9 cellular contexts compared by ENCODE assay signal in the genomic region with DNA sequence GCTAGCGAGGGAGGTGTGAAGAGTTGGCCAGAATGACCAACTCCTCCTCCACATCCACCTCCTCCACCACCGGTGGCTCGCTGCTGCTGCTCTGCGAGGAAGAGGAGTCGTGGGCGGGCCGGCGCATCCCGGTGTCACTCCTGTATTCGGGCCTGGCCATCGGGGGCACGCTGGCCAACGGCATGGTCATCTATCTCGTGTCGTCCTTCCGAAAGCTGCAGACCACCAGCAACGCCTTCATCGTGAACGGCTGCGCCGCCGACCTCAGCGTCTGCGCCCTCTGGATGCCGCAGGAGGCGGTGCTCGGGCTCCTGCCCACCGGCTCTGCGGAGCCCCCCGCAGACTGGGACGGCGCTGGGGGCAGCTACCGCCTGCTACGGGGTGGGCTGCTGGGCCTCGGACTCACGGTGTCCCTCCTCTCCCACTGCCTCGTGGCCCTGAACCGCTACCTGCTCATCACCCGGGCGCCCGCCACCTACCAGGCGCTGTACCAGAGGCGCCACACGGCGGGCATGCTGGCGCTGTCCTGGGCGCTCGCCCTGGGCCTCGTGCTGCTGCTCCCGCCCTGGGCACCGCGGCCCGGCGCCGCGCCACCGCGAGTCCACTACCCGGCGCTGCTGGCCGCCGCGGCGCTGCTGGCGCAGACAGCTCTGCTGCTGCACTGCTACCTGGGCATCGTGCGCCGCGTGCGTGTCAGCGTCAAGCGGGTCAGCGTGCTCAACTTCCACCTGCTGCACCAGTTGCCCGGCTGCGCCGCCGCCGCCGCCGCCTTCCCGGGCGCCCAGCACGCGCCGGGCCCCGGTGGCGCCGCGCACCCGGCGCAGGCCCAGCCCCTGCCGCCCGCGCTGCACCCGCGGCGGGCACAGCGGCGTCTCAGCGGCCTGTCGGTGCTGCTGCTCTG. TPM values are rescaled to one million over a fixed set of nuclear protein-coding genes. Genes with fewer than 3 reads are reported as not detected.
DNase-seq lines count a peak whose midpoint lies in the region; ATAC-seq, FAIRE-seq and TF ChIP-seq lines count a peak whose summit lies in the region.
"Had no signal": no experiment of that assay in that cellular context is flagged by ENCODE, and none has a peak within 500 bp of the region (broad histone marks: within the 10 kb centered on the region; RNA-seq: fewer than 3 reads in every experiment).

No MANE protein-coding gene starts in this region.

- TF ChIP-seq CTCF in GM12874 (IDR thresholded peaks at IDR 0.05; ENCODE audit: insufficient read depth, low read depth, low read length) (peak; percentile 29), D721Med (IDR thresholded peaks at IDR 0.05; ENCODE audit: insufficient read depth, missing control alignments) (no peak)

- FAIRE-seq in D721Med (lab: Jason Lieb, UNC), result no peak

- peak overlapping the region; percentile 55 for H3K4me3 ChIP-seq in right cardiac atrium (ENCODE audit: low read length)

- H3K36me3 Mint-ChIP-seq in activated naive CD4-positive, alpha-beta T cell treated with anti-CD3 and anti-CD28 coated beads, Interleukin-2, amount 50 U/mL, for 72 hours, result no peaks in the 10 kb centered on the region

- H3K27ac ChIP-seq in right cardiac atrium (ENCODE audit: low read length), result no peak overlapping the region

- DNase-seq in NCI-H1930 (lab: John Stamatoyannopoulos, UW), result peak; percentile 26 to 45
- peak in 1 of 2 donors; percentile 17 for DNase-seq in activated naive CD4-positive, alpha-beta T cell treated with anti-CD3 and anti-CD28 coated beads, Interleukin-2, amount 50 U/mL, for 72 hours (ENCODE audit: low spot score in 2 of 2)
- DNase-seq in right cardiac atrium, result peak; percentile 25 to 64 (median 64)
- DNase-seq in retina, result peak; percentile 88
- DNase-seq in D721Med (ENCODE audit: insufficient read length, low spot score), result no peak
- no peak for DNase-seq in NCI-H510A treated with DMSO at 0.1 percent for 48 hours (lab: John Stamatoyannopoulos, UW)

- no peak overlapping the region for H3K27ac Mint-ChIP-seq in activated naive CD4-positive, alpha-beta T cell treated with anti-CD3 and anti-CD28 coated beads, Interleukin-2, amount 50 U/mL, for 72 hours

- no peaks in the 10 kb centered on the region for H3K27me3 ChIP-seq in right cardiac atrium (ENCODE audit: control insufficient read depth, insufficient read depth)

- no peaks in the 10 kb centered on the region for H3K9me3 Mint-ChIP-seq in activated naive CD4-positive, alpha-beta T cell treated with anti-CD3 and anti-CD28 coated beads, Interleukin-2, amount 50 U/mL, for 72 hours

- H3K4me1 ChIP-seq in right cardiac atrium (ENCODE audit: control insufficient read depth, insufficient read depth, low read length), result peaks cover 8% of the 10 kb centered on the region

- intact Hi-C loops in right cardiac atrium (cut with DNase I), result loop anchor here in 1 of 4 donors (10.0 kb wide), 1 partner anchor 326 kb away; no protein-coding TSS in a partner anchor

- WGBS in right cardiac atrium, result under 1% methylated on average over 101 of the region's 101 CpGs

- H3K9me3 ChIP-seq in right cardiac atrium (ENCODE audit: control insufficient read depth, low read length), result no peaks in the 10 kb centered on the region

- ATAC-seq in activated naive CD4-positive, alpha-beta T cell treated with anti-CD3 and anti-CD28 coated beads, Interleukin-2, amount 50 U/mL, for 72 hours, result peak; percentile 71 to 75
- peak; percentile 61 to 65 for ATAC-seq in right cardiac atrium
- ATAC-seq in GM18519 (IDR thresholded peaks at IDR 0.05; ENCODE audit: low FRiP score, unreplicated experiment), result no peak

RNA-seq across cellular contexts. Expression of a gene that starts 1.2 kb away (rescaled TPM):
- total RNA-seq in activated naive CD4-positive, alpha-beta T cell treated with anti-CD3 and anti-CD28 coated beads, Interleukin-2, amount 50 U/mL, for 72 hours, result not detected
- under 1 TPM; 0.11 to 0.26 (median 0.13) TPM for total RNA-seq in right cardiac atrium
- 0.38 TPM for polyA plus RNA-seq in right cardiac atrium
- total RNA-seq: T-helper 2 cell treated with Interferon-gamma antibody and Interleukin-4, amounts not matched to agents 100 ng/mL and 5 ng/mL, for 36 hours had no signal

Comparison
In these comparisons a context has a peak if more than half of its experiments do, and no peak if none do; other contexts are left out.
1. DNase-seq: peak in NCI-H1930 (2 of 2), right cardiac atrium (3 of 3) and retina (single experiment); none in D721Med (single experiment) and NCI-H510A treated with DMSO at 0.1 percent for 48 hours (single experiment).